ENCODE assay signal across 1 cellular context in genomic region chr12:42125372-42125767, GRCh38.
TF ChIP-seq lines count a peak whose summit lies in the region.

No MANE protein-coding gene starts in this region.

TF ChIP-seq in GM12878, 131 proteins besides CTCF, POLR2A, EP300 and RAD21 (continued from another document):
- TF ChIP-seq, protein P1, sequence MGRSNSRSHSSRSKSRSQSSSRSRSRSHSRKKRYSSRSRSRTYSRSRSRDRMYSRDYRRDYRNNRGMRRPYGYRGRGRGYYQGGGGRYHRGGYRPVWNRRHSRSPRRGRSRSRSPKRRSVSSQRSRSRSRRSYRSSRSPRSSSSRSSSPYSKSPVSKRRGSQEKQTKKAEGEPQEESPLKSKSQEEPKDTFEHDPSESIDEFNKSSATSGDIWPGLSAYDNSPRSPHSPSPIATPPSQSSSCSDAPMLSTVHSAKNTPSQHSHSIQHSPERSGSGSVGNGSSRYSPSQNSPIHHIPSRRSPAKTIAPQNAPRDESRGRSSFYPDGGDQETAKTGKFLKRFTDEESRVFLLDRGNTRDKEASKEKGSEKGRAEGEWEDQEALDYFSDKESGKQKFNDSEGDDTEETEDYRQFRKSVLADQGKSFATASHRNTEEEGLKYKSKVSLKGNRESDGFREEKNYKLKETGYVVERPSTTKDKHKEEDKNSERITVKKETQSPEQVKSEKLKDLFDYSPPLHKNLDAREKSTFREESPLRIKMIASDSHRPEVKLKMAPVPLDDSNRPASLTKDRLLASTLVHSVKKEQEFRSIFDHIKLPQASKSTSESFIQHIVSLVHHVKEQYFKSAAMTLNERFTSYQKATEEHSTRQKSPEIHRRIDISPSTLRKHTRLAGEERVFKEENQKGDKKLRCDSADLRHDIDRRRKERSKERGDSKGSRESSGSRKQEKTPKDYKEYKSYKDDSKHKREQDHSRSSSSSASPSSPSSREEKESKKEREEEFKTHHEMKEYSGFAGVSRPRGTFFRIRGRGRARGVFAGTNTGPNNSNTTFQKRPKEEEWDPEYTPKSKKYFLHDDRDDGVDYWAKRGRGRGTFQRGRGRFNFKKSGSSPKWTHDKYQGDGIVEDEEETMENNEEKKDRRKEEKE (IDR thresholded peaks at IDR 0.05) = no peak
- TF ChIP-seq WRNIP1 (IDR thresholded peaks at IDR 0.05; ENCODE audit: borderline replicate concordance, low read depth, low read length) (no peak), KDM1A (IDR thresholded peaks at IDR 0.05; ENCODE audit: borderline replicate concordance) (no peak)
- TF ChIP-seq, protein P2, sequence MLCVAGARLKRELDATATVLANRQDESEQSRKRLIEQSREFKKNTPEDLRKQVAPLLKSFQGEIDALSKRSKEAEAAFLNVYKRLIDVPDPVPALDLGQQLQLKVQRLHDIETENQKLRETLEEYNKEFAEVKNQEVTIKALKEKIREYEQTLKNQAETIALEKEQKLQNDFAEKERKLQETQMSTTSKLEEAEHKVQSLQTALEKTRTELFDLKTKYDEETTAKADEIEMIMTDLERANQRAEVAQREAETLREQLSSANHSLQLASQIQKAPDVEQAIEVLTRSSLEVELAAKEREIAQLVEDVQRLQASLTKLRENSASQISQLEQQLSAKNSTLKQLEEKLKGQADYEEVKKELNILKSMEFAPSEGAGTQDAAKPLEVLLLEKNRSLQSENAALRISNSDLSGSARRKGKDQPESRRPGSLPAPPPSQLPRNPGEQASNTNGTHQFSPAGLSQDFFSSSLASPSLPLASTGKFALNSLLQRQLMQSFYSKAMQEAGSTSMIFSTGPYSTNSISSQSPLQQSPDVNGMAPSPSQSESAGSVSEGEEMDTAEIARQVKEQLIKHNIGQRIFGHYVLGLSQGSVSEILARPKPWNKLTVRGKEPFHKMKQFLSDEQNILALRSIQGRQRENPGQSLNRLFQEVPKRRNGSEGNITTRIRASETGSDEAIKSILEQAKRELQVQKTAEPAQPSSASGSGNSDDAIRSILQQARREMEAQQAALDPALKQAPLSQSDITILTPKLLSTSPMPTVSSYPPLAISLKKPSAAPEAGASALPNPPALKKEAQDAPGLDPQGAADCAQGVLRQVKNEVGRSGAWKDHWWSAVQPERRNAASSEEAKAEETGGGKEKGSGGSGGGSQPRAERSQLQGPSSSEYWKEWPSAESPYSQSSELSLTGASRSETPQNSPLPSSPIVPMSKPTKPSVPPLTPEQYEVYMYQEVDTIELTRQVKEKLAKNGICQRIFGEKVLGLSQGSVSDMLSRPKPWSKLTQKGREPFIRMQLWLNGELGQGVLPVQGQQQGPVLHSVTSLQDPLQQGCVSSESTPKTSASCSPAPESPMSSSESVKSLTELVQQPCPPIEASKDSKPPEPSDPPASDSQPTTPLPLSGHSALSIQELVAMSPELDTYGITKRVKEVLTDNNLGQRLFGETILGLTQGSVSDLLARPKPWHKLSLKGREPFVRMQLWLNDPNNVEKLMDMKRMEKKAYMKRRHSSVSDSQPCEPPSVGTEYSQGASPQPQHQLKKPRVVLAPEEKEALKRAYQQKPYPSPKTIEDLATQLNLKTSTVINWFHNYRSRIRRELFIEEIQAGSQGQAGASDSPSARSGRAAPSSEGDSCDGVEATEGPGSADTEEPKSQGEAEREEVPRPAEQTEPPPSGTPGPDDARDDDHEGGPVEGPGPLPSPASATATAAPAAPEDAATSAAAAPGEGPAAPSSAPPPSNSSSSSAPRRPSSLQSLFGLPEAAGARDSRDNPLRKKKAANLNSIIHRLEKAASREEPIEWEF (IDR thresholded peaks at IDR 0.05; ENCODE audit: insufficient replicate concordance, low read depth, low read length) = no peak
TF ChIP-seq in GM12878: peak in this region for 0.
